In genomic region chr17:43900183-43900857, GRCh38 we compare ENCODE assay signal across 8 cellular contexts. TPM values are rescaled to one million over a fixed set of nuclear protein-coding genes. Genes with fewer than 3 reads are reported as not detected.
DNase-seq lines count a peak whose midpoint lies in the region; ATAC-seq and TF ChIP-seq lines count a peak whose summit lies in the region.

No MANE protein-coding gene starts in this region.

- no peaks in the 10 kb centered on the region for H3K36me3 ChIP-seq in MG63

- H3K27ac Mint-ChIP-seq in natural killer cell treated with Interleukin-12 subunit alpha and Interleukin-12 subunit beta and Interleukin-15 and Interleukin-18, amount 100 ng/mL, for 72 hours = no peak overlapping the region
- H3K27ac Mint-ChIP-seq in stimulated activated naive B cell treated with anti-CD40 and anti-IgM and Interleukin-4, amounts not matched to agents 10 μg/mL and 1 μg/mL and 100 μg/mL, for 72 hours = peak overlapping the region; percentile 22

- H3K9me3 ChIP-seq in MG63 = no peaks in the 10 kb centered on the region

- ATAC-seq in GM18868 (IDR thresholded peaks at IDR 0.05; ENCODE audit: unreplicated experiment) (peak; percentile 53), HG02852 (IDR thresholded peaks at IDR 0.05; ENCODE audit: unreplicated experiment) (no peak)
- ATAC-seq in natural killer cell treated with Interleukin-12 subunit alpha and Interleukin-12 subunit beta and Interleukin-15 and Interleukin-18, amount 100 ng/mL, for 72 hours = peak; percentile 95 to 96
- ATAC-seq in stimulated activated naive B cell treated with anti-CD40 and anti-IgM and Interleukin-4, amounts not matched to agents 10 μg/mL and 1 μg/mL and 100 μg/mL, for 72 hours (replicated peaks) = peak; percentile 97 to 98

- no peaks in the 10 kb centered on the region for H3K36me3 Mint-ChIP-seq in natural killer cell treated with Interleukin-12 subunit alpha and Interleukin-12 subunit beta and Interleukin-15 and Interleukin-18, amount 100 ng/mL, for 72 hours
- peaks cover 0 to 1% of the 10 kb centered on the region in 2 donors for H3K36me3 Mint-ChIP-seq in stimulated activated naive B cell treated with anti-CD40 and anti-IgM and Interleukin-4, amounts not matched to agents 10 μg/mL and 1 μg/mL and 100 μg/mL, for 72 hours

- no peaks in the 10 kb centered on the region; the same call in 1 of the 2 replicates for H3K27me3 ChIP-seq in MG63

- peak; percentile 42; the same call in 1 of the 2 replicates for TF ChIP-seq POLR2A in Raji (IDR thresholded peaks at IDR 0.05; ENCODE audit: insufficient read depth, low read depth, low read length)

- no peaks in the 10 kb centered on the region for H3K9me3 Mint-ChIP-seq in natural killer cell treated with Interleukin-12 subunit alpha and Interleukin-12 subunit beta and Interleukin-15 and Interleukin-18, amount 100 ng/mL, for 72 hours
- no peaks in the 10 kb centered on the region for H3K9me3 Mint-ChIP-seq in stimulated activated naive B cell treated with anti-CD40 and anti-IgM and Interleukin-4, amounts not matched to agents 10 μg/mL and 1 μg/mL and 100 μg/mL, for 72 hours

- DNase-seq in MG63 (peak; percentile 88), fibroblast of villous mesenchyme (ENCODE audit: low read depth) (peak; percentile 77)
- DNase-seq in activated effector memory CD4-positive, alpha-beta T cell treated with Interleukin-2 at 50 U/mL for 16 hours = peak; percentile 62
- peak; percentile 87 for DNase-seq in natural killer cell treated with Interleukin-12 subunit alpha and Interleukin-12 subunit beta and Interleukin-15 and Interleukin-18, amount 100 ng/mL, for 72 hours (ENCODE audit: low spot score)
- peak; percentile 64 for DNase-seq in stimulated activated naive B cell treated with anti-CD40 and anti-IgM and Interleukin-4, amounts not matched to agents 10 μg/mL and 1 μg/mL and 100 μg/mL, for 72 hours

- H3K4me3 Mint-ChIP-seq in natural killer cell treated with Interleukin-12 subunit alpha and Interleukin-12 subunit beta and Interleukin-15 and Interleukin-18, amount 100 ng/mL, for 72 hours = peak overlapping the region; percentile 67
- H3K4me3 Mint-ChIP-seq in stimulated activated naive B cell treated with anti-CD40 and anti-IgM and Interleukin-4, amounts not matched to agents 10 μg/mL and 1 μg/mL and 100 μg/mL, for 72 hours = peak overlapping the region; percentile 75 to 77

- H3K27me3 Mint-ChIP-seq in natural killer cell treated with Interleukin-12 subunit alpha and Interleukin-12 subunit beta and Interleukin-15 and Interleukin-18, amount 100 ng/mL, for 72 hours = peaks cover 28 to 35% of the 10 kb centered on the region in 2 donors
- peaks cover 77 to 89% of the 10 kb centered on the region in 2 donors for H3K27me3 Mint-ChIP-seq in stimulated activated naive B cell treated with anti-CD40 and anti-IgM and Interleukin-4, amounts not matched to agents 10 μg/mL and 1 μg/mL and 100 μg/mL, for 72 hours

- no peak for TF ChIP-seq CTCF in fibroblast of villous mesenchyme (IDR thresholded peaks at IDR 0.05; ENCODE audit: insufficient read depth, low read depth, low read length)

- H3K4me1 Mint-ChIP-seq in natural killer cell treated with Interleukin-12 subunit alpha and Interleukin-12 subunit beta and Interleukin-15 and Interleukin-18, amount 100 ng/mL, for 72 hours (ENCODE audit: low read depth in 2 of 2) = peaks cover 0 to 7% of the 10 kb centered on the region in 2 donors
- peaks cover 14 to 21% of the 10 kb centered on the region in 2 donors for H3K4me1 Mint-ChIP-seq in stimulated activated naive B cell treated with anti-CD40 and anti-IgM and Interleukin-4, amounts not matched to agents 10 μg/mL and 1 μg/mL and 100 μg/mL, for 72 hours

- peak overlapping the region; percentile 55 for H3K4me3 ChIP-seq in MG63
- peak overlapping the region; percentile 56 for H3K4me3 ChIP-seq in fibroblast of villous mesenchyme (ENCODE audit: low read depth, low read length)

RNA-seq across cellular contexts. Expression of gene MPP2, which starts 7.0 kb away (rescaled TPM):
- total RNA-seq in MG63 (2014; rRNA removed; shearing (Covaris generic); ENCODE audit: low replicate concordance) = 1.0 and 3.7 TPM in 2 replicates
- total RNA-seq in fibroblast of villous mesenchyme = under 0.01 and 1.3 TPM in 2 replicates
- total RNA-seq in natural killer cell treated with Interleukin-12 subunit alpha and Interleukin-12 subunit beta and Interleukin-15 and Interleukin-18, amount 100 ng/mL, for 72 hours = under 1 TPM; 0.47 to 0.64 TPM

RNA-seq across cellular contexts. Expression of gene PPY, which starts 42.0 kb away (rescaled TPM):
- total RNA-seq in MG63 (2014; rRNA removed; shearing (Covaris generic); ENCODE audit: low replicate concordance) = not detected in 2 replicates
- total RNA-seq in fibroblast of villous mesenchyme = not detected in 2 replicates
- not detected for total RNA-seq in natural killer cell treated with Interleukin-12 subunit alpha and Interleukin-12 subunit beta and Interleukin-15 and Interleukin-18, amount 100 ng/mL, for 72 hours

RNA-seq across cellular contexts. Expression of gene CD300LG, which starts 53.3 kb away (rescaled TPM):
- total RNA-seq in MG63 (2014; rRNA removed; shearing (Covaris generic); ENCODE audit: low replicate concordance) = not detected in 2 replicates
- not detected in 2 replicates for total RNA-seq in fibroblast of villous mesenchyme
- total RNA-seq in natural killer cell treated with Interleukin-12 subunit alpha and Interleukin-12 subunit beta and Interleukin-15 and Interleukin-18, amount 100 ng/mL, for 72 hours = not detected

RNA-seq across cellular contexts. Expression of gene PYY, which starts 53.4 kb away (rescaled TPM):
- total RNA-seq in MG63 (2014; rRNA removed; shearing (Covaris generic); ENCODE audit: low replicate concordance) = not detected in 2 replicates
- not detected in 2 replicates for total RNA-seq in fibroblast of villous mesenchyme
- total RNA-seq in natural killer cell treated with Interleukin-12 subunit alpha and Interleukin-12 subunit beta and Interleukin-15 and Interleukin-18, amount 100 ng/mL, for 72 hours = not detected
